In the genomic region with DNA sequence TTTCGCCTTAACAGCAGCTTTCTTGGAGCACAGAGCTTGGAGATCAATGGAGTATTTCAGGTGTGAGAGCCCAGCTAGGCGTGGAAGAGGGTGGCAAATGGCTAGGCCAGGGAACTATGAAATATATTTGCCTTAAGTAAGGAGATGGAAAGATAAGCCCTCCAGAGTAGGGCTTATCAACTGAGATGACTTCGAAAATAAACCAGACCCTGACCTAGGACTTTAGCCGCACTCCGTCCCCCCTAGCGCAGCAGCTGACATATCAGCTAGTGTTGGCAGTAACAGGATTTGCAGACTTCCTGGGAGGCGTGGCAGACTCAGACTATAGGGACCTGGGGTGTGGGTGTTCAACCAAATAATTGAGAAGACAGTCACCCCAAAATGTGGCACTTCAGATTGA, we compare ENCODE assay signal across 22 cellular contexts.
DNase-seq lines count a peak whose midpoint lies in the region; ATAC-seq and TF ChIP-seq lines count a peak whose summit lies in the region.
"Had no signal": no experiment of that assay in that cellular context is flagged by ENCODE, and none has a peak within 500 bp of the region (broad histone marks: within the 10 kb centered on the region; RNA-seq: fewer than 3 reads in every experiment).

No MANE protein-coding gene starts in this region.

- H2AFZ ChIP-seq in SK-N-SH (ENCODE audit: low read depth) (no peak overlapping the region), smooth muscle cell (ENCODE audit: low read depth) (no peak overlapping the region)

- H3K4me2 ChIP-seq in SK-N-SH (no peak overlapping the region), smooth muscle cell (peak overlapping the region; percentile 45)

- ATAC-seq in SK-N-SH treated with all-trans-retinoic acid at 6 μM for 48 hours, result no peak
- no peak for ATAC-seq in sciatic nerve
- no peak for ATAC-seq in HG03460 (IDR thresholded peaks at IDR 0.05; ENCODE audit: unreplicated experiment)
- ATAC-seq: PC-3 had no signal

- peaks cover 0 to 3% of the 10 kb centered on the region in 2 experiments for H3K36me3 ChIP-seq in SK-N-SH (replicated peaks in 1 of 2; ENCODE audit: control insufficient read depth in 1 of 2, insufficient read depth in 2 of 2, low read length in 1 of 2)
- H3K36me3 ChIP-seq in smooth muscle cell (ENCODE audit: low read depth), result no peaks in the 10 kb centered on the region

- no peaks in the 10 kb centered on the region for H3K9me2 ChIP-seq in SK-N-SH

- 94% methylated on average over 7 of the region's 7 CpGs for WGBS in SK-N-SH (ENCODE audit: low lambda C conversion rate)
- WGBS in smooth muscle cell (ENCODE audit: low lambda C conversion rate), result 33% methylated on average over 7 of the region's 7 CpGs

- DNase-seq in SK-N-SH (no peak), fibroblast of villous mesenchyme (ENCODE audit: low read depth) (peak; percentile 74), smooth muscle cell (lab: John Stamatoyannopoulos, UW; ENCODE audit: unreplicated experiment) (no peak), sciatic nerve (ENCODE audit: low spot score) (no peak), NCI-H2171 treated with DMSO at 0.1 percent for 48 hours (lab: John Stamatoyannopoulos, UW) (no peak)
- DNase-seq: DMS153; DND-41; H7; KBM-7; MV-4-11; NCI-H1105; NCI-H1436 treated with DMSO at 0.1 percent for 48 hours; NCI-H187 treated with DMSO at 0.1 percent for 48 hours; NCI-H524; NCI-H748 treated with DMSO at 0.1 percent for 48 hours; NK-92 treated with Interleukin-12 subunit alpha and Interleukin-12 subunit beta, amount 100 ng/mL, for 24 hours; PC-3; Right ventricle myocardium superior had no signal

- no peak for TF ChIP-seq RAD21 in SK-N-SH (IDR thresholded peaks at IDR 0.05; ENCODE audit: low read length)

- H3K4me3 ChIP-seq in SK-N-SH (ENCODE audit: low read depth in 2 of 2, low read length in 1 of 2), result no peak overlapping the region
- H3K4me3 ChIP-seq in fibroblast of villous mesenchyme (ENCODE audit: low read depth, low read length), result no peak overlapping the region
- H3K4me3 ChIP-seq in smooth muscle cell, result no peak overlapping the region
- H3K4me3 ChIP-seq: SJSA1 had no signal

- TF ChIP-seq CTCF in SK-N-SH (IDR thresholded peaks at IDR 0.05), result no peak
- TF ChIP-seq CTCF in fibroblast of villous mesenchyme (IDR thresholded peaks at IDR 0.05; ENCODE audit: insufficient read depth, low read depth, low read length), result no peak
- TF ChIP-seq CTCF in smooth muscle cell (IDR thresholded peaks at IDR 0.05; ENCODE audit: borderline replicate concordance, insufficient read depth, poor library complexity, severe bottlenecking), result no peak

- H3K4me1 ChIP-seq in SK-N-SH (ENCODE audit: control insufficient read depth in 1 of 2, insufficient read depth in 2 of 2, low read depth in 1 of 2, low read length in 1 of 2), result peaks cover 32 to 42% of the 10 kb centered on the region in 2 experiments
- peaks cover 32% of the 10 kb centered on the region for H3K4me1 ChIP-seq in smooth muscle cell (ENCODE audit: low read depth)

- intact Hi-C loops in sciatic nerve (cut with DNase I), result no loop called here

- no peak overlapping the region for H3K9ac ChIP-seq in SK-N-SH
- H3K9ac ChIP-seq in smooth muscle cell (ENCODE audit: low read depth), result no peak overlapping the region

- peak overlapping the region in 1 of 2 experiments; percentile 25; a peak in 1 of 4 replicates for H3K27ac ChIP-seq in SK-N-SH (ENCODE audit: low read depth in 2 of 2, low read length in 1 of 2)
- peak overlapping the region; percentile 54 for H3K27ac ChIP-seq in smooth muscle cell (ENCODE audit: low read depth)
- H3K27ac ChIP-seq: 22Rv1, SJSA1 had no signal

- POLR2A ChIA-PET in SK-N-SH (lab: Yijun Ruan, JAX), result no interaction called here

- no peak for TF ChIP-seq EP300 in SK-N-SH (IDR thresholded peaks at IDR 0.05; ENCODE audit: borderline replicate concordance in 1 of 2, low read depth in 1 of 2, low read length in 1 of 2)

- H4K20me1 ChIP-seq in SK-N-SH (ENCODE audit: insufficient read depth) (no peaks in the 10 kb centered on the region), smooth muscle cell (ENCODE audit: low read depth) (no peaks in the 10 kb centered on the region)

- CTCF ChIA-PET in SK-N-SH (lab: Yijun Ruan, JAX), result no interaction called here

- no peaks in the 10 kb centered on the region for H3K27me3 ChIP-seq in SK-N-SH (ENCODE audit: insufficient read depth)
- H3K27me3 ChIP-seq in smooth muscle cell (ENCODE audit: low read depth), result no peaks in the 10 kb centered on the region
- H3K27me3 ChIP-seq: SJSA1 had no signal

- H3K79me2 ChIP-seq in SK-N-SH (ENCODE audit: insufficient read depth), result no peaks in the 10 kb centered on the region; the same call in 1 of the 2 replicates
- H3K79me2 ChIP-seq in smooth muscle cell (ENCODE audit: low read depth), result no peaks in the 10 kb centered on the region

- H3K9me3 ChIP-seq in SK-N-SH, result no peaks in the 10 kb centered on the region
- H3K9me3 ChIP-seq in smooth muscle cell (replicated peaks; ENCODE audit: low read depth), result no peaks in the 10 kb centered on the region
- H3K9me3 ChIP-seq: SJSA1 had no signal

- H3F3A ChIP-seq in SK-N-SH (replicated peaks; ENCODE audit: insufficient read depth) (peaks cover 30% of the 10 kb centered on the region), smooth muscle cell (ENCODE audit: low read depth) (peaks cover 32% of the 10 kb centered on the region)

TF ChIP-seq in SK-N-SH, 30 proteins besides CTCF, POLR2A, EP300 and RAD21:
- TF ChIP-seq GATA2 (CRISPR knock-in tag; IDR thresholded peaks at IDR 0.05), result 0 out of 2 replicates have a peak, but pooled peaks have one; percentile 31
- TF ChIP-seq, protein P1, sequence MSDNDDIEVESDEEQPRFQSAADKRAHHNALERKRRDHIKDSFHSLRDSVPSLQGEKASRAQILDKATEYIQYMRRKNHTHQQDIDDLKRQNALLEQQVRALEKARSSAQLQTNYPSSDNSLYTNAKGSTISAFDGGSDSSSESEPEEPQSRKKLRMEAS (IDR thresholded peaks at IDR 0.05; ENCODE audit: low read depth), result no peak
TF ChIP-seq in SK-N-SH: peak in this region for 1.

TF ChIP-seq in SK-N-SH treated with all-trans-retinoic acid at 6 μM for 48 hours, 23 proteins besides CTCF, POLR2A, EP300 and RAD21 (continues in another document):
- TF ChIP-seq ZFP3 (CRISPR knock-in tag; IDR thresholded peaks at IDR 0.05) (no peak), ZNF8 (CRISPR knock-in tag; IDR thresholded peaks at IDR 0.05) (no peak), ESRRG (CRISPR knock-in tag; IDR thresholded peaks at IDR 0.05) (no peak), ZC3H10 (CRISPR knock-in tag; IDR thresholded peaks at IDR 0.05) (no peak), RARB (CRISPR knock-in tag; IDR thresholded peaks at IDR 0.05) (no peak), PPARA (CRISPR knock-in tag; IDR thresholded peaks at IDR 0.05; ENCODE audit: borderline replicate concordance) (no peak), ARNTL (CRISPR knock-in tag; IDR thresholded peaks at IDR 0.05; ENCODE audit: borderline replicate concordance, low read depth) (no peak), ISL1 (CRISPR knock-in tag; IDR thresholded peaks at IDR 0.05) (no peak), ZNF565 (CRISPR knock-in tag; conservative IDR thresholded peaks at IDR 0.05; ENCODE audit: low read depth) (no peak)
- TF ChIP-seq, protein P2, sequence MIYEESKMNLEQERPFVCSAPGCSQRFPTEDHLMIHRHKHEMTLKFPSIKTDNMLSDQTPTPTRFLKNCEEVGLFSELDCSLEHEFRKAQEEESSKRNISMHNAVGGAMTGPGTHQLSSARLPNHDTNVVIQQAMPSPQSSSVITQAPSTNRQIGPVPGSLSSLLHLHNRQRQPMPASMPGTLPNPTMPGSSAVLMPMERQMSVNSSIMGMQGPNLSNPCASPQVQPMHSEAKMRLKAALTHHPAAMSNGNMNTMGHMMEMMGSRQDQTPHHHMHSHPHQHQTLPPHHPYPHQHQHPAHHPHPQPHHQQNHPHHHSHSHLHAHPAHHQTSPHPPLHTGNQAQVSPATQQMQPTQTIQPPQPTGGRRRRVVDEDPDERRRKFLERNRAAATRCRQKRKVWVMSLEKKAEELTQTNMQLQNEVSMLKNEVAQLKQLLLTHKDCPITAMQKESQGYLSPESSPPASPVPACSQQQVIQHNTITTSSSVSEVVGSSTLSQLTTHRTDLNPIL (CRISPR knock-in tag; IDR thresholded peaks at IDR 0.05; ENCODE audit: low read depth), result no peak
- TF ChIP-seq, protein P3, sequence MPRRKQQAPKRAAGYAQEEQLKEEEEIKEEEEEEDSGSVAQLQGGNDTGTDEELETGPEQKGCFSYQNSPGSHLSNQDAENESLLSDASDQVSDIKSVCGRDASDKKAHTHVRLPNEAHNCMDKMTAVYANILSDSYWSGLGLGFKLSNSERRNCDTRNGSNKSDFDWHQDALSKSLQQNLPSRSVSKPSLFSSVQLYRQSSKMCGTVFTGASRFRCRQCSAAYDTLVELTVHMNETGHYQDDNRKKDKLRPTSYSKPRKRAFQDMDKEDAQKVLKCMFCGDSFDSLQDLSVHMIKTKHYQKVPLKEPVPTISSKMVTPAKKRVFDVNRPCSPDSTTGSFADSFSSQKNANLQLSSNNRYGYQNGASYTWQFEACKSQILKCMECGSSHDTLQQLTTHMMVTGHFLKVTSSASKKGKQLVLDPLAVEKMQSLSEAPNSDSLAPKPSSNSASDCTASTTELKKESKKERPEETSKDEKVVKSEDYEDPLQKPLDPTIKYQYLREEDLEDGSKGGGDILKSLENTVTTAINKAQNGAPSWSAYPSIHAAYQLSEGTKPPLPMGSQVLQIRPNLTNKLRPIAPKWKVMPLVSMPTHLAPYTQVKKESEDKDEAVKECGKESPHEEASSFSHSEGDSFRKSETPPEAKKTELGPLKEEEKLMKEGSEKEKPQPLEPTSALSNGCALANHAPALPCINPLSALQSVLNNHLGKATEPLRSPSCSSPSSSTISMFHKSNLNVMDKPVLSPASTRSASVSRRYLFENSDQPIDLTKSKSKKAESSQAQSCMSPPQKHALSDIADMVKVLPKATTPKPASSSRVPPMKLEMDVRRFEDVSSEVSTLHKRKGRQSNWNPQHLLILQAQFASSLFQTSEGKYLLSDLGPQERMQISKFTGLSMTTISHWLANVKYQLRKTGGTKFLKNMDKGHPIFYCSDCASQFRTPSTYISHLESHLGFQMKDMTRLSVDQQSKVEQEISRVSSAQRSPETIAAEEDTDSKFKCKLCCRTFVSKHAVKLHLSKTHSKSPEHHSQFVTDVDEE (CRISPR knock-in tag; IDR thresholded peaks at IDR 0.05), result no peak
- TF ChIP-seq, protein P4, sequence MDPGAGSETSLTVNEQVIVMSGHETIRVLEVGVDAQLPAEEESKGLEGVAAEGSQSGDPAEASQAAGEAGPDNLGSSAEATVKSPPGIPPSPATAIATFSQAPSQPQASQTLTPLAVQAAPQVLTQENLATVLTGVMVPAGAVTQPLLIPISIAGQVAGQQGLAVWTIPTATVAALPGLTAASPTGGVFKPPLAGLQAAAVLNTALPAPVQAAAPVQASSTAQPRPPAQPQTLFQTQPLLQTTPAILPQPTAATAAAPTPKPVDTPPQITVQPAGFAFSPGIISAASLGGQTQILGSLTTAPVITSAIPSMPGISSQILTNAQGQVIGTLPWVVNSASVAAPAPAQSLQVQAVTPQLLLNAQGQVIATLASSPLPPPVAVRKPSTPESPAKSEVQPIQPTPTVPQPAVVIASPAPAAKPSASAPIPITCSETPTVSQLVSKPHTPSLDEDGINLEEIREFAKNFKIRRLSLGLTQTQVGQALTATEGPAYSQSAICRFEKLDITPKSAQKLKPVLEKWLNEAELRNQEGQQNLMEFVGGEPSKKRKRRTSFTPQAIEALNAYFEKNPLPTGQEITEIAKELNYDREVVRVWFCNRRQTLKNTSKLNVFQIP (CRISPR knock-in tag; IDR thresholded peaks at IDR 0.05; ENCODE audit: borderline replicate concordance, low read depth), result no peak
